ENCODE assay signal across 29 cellular contexts in the genomic region with DNA sequence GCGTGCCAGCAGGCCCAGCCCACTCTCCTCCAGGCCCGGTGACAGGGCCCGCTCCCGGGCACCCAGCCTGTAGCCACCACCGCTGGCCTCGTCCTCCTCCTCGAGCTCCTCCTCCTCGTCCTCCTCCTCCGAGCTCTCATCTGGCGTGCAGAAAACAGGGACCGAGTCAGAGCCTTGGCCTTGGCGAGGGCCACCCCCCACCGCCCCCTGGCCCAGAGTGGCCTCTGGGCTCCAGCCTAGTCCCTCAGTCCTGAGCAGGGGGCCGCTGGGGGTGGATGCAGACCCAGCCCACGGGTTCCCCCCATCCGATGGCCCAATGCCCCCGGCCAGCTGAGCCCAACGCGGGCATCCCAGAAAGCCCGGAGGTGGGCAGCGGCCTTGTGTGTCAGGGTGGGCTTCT.
"Had no signal": no experiment of that assay in that cellular context is flagged by ENCODE, and none has a peak within 500 bp of the region (broad histone marks: within the 10 kb centered on the region; RNA-seq: fewer than 3 reads in every experiment).

No MANE protein-coding gene starts in this region.

- H3K9me3 ChIP-seq: mucosa of descending colon, prostate gland, thoracic aorta had no signal

- H3K27ac Mint-ChIP-seq: mesothelial cell of epicardium; naive B cell; natural killer cell treated with Interleukin-12 subunit alpha and Interleukin-12 subunit beta and Interleukin-15 and Interleukin-18, amount 100 ng/mL, for 72 hours had no signal

- H3K4me1 ChIP-seq: foreskin keratinocyte, heart left ventricle, left lung, prostate gland, upper lobe of left lung had no signal

- H3K27ac ChIP-seq: dorsolateral prefrontal cortex, epithelial cell of prostate, foreskin keratinocyte, heart left ventricle, hepatocyte, left lung, prostate gland, right atrium auricular region, thoracic aorta, tibial nerve, upper lobe of left lung, uterus had no signal

- H3K27me3 ChIP-seq: dorsolateral prefrontal cortex, esophagus muscularis mucosa, foreskin keratinocyte, gastroesophageal sphincter, heart left ventricle, hepatocyte, left lung, right atrium auricular region, tibial nerve, upper lobe of left lung, uterus had no signal

- DNase-seq: dorsolateral prefrontal cortex; effector CD4-positive, alpha-beta T cell; foreskin keratinocyte; heart left ventricle; left cardiac atrium; mesenchymal stem cell; mucosa of descending colon; naive B cell; stimulated activated CD4-positive, alpha-beta T cell treated with anti-CD3 and anti-CD28 coated beads, Interleukin-12 subunit alpha, Interleukin-12 subunit beta, amount 100 ng/mL, for 4 hours; stimulated activated CD4-positive, alpha-beta T cell treated with anti-CD3 and anti-CD28 coated beads, Interleukin-1b, Interleukin-23, amount 100 ng/mL, for 48 hours; stimulated activated CD4-positive, alpha-beta T cell treated with anti-CD3 and anti-CD28 coated beads, Interleukin-4, amount 100 ng/mL, for 1 hour; stimulated activated CD8-positive, alpha-beta memory T cell treated with anti-CD3 and anti-CD28 coated beads, Interleukin-4, amount 100 ng/mL, for 48 hours; stimulated activated naive CD4-positive, alpha-beta T cell treated with Interleukin-2 at 50 U/mL for 16 hours; uterus had no signal

- H3K4me3 Mint-ChIP-seq: mesothelial cell of epicardium; naive B cell; natural killer cell treated with Interleukin-12 subunit alpha and Interleukin-12 subunit beta and Interleukin-15 and Interleukin-18, amount 100 ng/mL, for 72 hours; neural crest cell had no signal

- H2AFZ ChIP-seq: hepatocyte had no signal

- H3K36me3 ChIP-seq: uterus had no signal

- H3K9me3 Mint-ChIP-seq: natural killer cell treated with Interleukin-12 subunit alpha and Interleukin-12 subunit beta and Interleukin-15 and Interleukin-18, amount 100 ng/mL, for 72 hours had no signal

- H3K4me2 ChIP-seq: hepatocyte, smooth muscle cell had no signal

- ATAC-seq: foreskin keratinocyte, gastroesophageal sphincter, heart left ventricle, left cardiac atrium, left lung, mucosa of descending colon, sciatic nerve had no signal

- H3K27me3 Mint-ChIP-seq: naive B cell; natural killer cell treated with Interleukin-12 subunit alpha and Interleukin-12 subunit beta and Interleukin-15 and Interleukin-18, amount 100 ng/mL, for 72 hours had no signal

- H3K4me1 Mint-ChIP-seq: mesothelial cell of epicardium had no signal

- H3K4me3 ChIP-seq: dorsolateral prefrontal cortex, esophagus muscularis mucosa, gastroesophageal sphincter, heart left ventricle, hepatocyte, left lung, mucosa of descending colon, prostate gland, right atrium auricular region, smooth muscle cell, thoracic aorta, tibial nerve, upper lobe of left lung, uterus had no signal
